Comparison of ENCODE assay signal across 15 cellular contexts in genomic region chr1:50268049-50268448, GRCh38.
A peak's percentile ranks its signal among the peaks of the same experiment; 100 is the strongest.
DNase-seq lines count a peak whose midpoint lies in the region; ATAC-seq and TF ChIP-seq lines count a peak whose summit lies in the region.
"Had no signal": no experiment of that assay in that cellular context is flagged by ENCODE, and none has a peak within 500 bp of the region (broad histone marks: within the 10 kb centered on the region; RNA-seq: fewer than 3 reads in every experiment).

No MANE protein-coding gene starts in this region.

- H3K4me1 ChIP-seq in colonic mucosa = no peaks in the 10 kb centered on the region

- DNase-seq in ACHN = peak; percentile 34
- DNase-seq in HuH-7 (ENCODE audit: low spot score) = peak; percentile 31
- peak; percentile 16 for DNase-seq in SW480 (ENCODE audit: low spot score)
- DNase-seq in kidney tubule cell (ENCODE audit: low spot score) = peak; percentile 31
- DNase-seq in colonic mucosa = no peak
- DNase-seq in middle frontal gyrus (ENCODE audit: extremely low spot score, low spot score) = no peak
- DNase-seq in DMS153 treated with DMSO at 0.1 percent for 48 hours (lab: John Stamatoyannopoulos, UW; ENCODE audit: unreplicated experiment) = no peak
- DNase-seq: activated naive CD8-positive, alpha-beta T cell treated with anti-CD3 and anti-CD28 coated beads, Interleukin-2, amount 10 ng/mL, durations not matched to agents 7 days and 5 days; AML-193; immature natural killer cell; IMR-90; retina; stimulated activated CD4-positive, alpha-beta T cell treated with anti-CD3 and anti-CD28 coated beads, Interleukin-4, amount 100 ng/mL, for 24 hours; stimulated activated naive CD8-positive, alpha-beta T cell treated with anti-CD3 and anti-CD28 coated beads, Interleukin-15, Interleukin-2, amounts not matched to agents 100 U/mL and 50 U/mL, for 24 hours had no signal

- in situ Hi-C loops in ACHN (cut with HindIII; ENCODE audit: low pct_ligation_motif_present, low pct_unique_long_range_greater_than_20kb, low sequenced_read_pairs) = no loop called here

- H3K27me3 ChIP-seq in colonic mucosa = no peaks in the 10 kb centered on the region

- no peak overlapping the region for H3K4me3 ChIP-seq in colonic mucosa

- no peak for TF ChIP-seq CTCF in colonic mucosa (IDR thresholded peaks at IDR 0.05)

- H3K36me3 ChIP-seq in colonic mucosa = no peaks in the 10 kb centered on the region

- H3K9ac ChIP-seq in colonic mucosa (ENCODE audit: low read depth in 2 of 2, low read length in 2 of 2) = no peak overlapping the region

- no peaks in the 10 kb centered on the region for H3K9me3 ChIP-seq in colonic mucosa

- no peak overlapping the region for H3K27ac ChIP-seq in colonic mucosa

- intact Hi-C loops in colonic mucosa (cut with DNase I) = no loop called here

- no peak for ATAC-seq in GM18873 (IDR thresholded peaks at IDR 0.05; ENCODE audit: low FRiP score, unreplicated experiment)
- ATAC-seq: stimulated activated naive CD8-positive, alpha-beta T cell treated with anti-CD3 and anti-CD28 coated beads, Interleukin-15, Interleukin-2, amounts not matched to agents 100 U/mL and 50 U/mL, for 24 hours had no signal

Comparison
In these comparisons a context has a peak if more than half of its experiments do, and no peak if none do; other contexts are left out.
1. DNase-seq: peak in ACHN (single experiment), HuH-7 (single experiment), SW480 (single experiment) and kidney tubule cell (single experiment); none in colonic mucosa (single experiment), middle frontal gyrus (single experiment) and DMS153 treated with DMSO at 0.1 percent for 48 hours (single experiment).